In the genomic region with DNA sequence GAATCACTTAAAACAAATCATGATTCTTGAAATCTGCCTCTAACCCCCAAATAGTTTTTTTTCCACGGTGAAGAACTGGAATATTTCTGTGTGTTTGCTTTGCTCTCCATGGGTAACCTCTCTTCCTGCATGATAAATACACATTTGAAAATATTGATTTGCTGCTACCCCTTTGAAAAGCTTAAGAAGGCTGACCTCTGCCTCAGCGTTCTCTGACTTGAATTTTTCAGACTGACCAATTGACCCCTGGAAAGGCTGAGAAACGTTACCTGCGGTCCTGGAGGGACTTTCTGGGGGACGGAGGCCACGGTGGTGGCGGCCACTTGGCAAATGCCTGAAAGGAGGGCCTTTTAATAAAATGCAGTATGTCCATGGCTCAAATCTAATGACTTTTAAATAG, we compare ENCODE assay signal across 28 cellular contexts.
"Had no signal": no experiment of that assay in that cellular context is flagged by ENCODE, and none has a peak within 500 bp of the region (broad histone marks: within the 10 kb centered on the region; RNA-seq: fewer than 3 reads in every experiment).

No MANE protein-coding gene starts in this region.

- DNase-seq: activated B cell treated with CpG ODN at 0.5 μM for 24 hours; activated CD4-positive, alpha-beta memory T cell treated with anti-CD3 and anti-CD28 coated beads for 36 hours; activated CD4-positive, alpha-beta T cell treated with anti-CD3 and anti-CD28 coated beads for 4 hours; activated CD4-positive, alpha-beta T cell treated with anti-CD3 and anti-CD28 coated beads, Interleukin-2, amount 10 ng/mL, durations not matched to agents 24 days and 14 days; activated CD4-positive, alpha-beta T cell treated with anti-CD3 and anti-CD28 coated beads, Interleukin-2, amount 50 U/mL, for 1 hour; activated CD4-positive, alpha-beta T cell treated with anti-CD3 and anti-CD28 coated beads, Interleukin-2, amount 50 U/mL, for 4 hours; activated CD4-positive, CD25-positive, alpha-beta regulatory T cell treated with anti-CD3 and anti-CD28 coated beads, Interleukin-2, amount 50 U/mL, for 72 hours; activated CD8-positive, alpha-beta memory T cell treated with anti-CD3 and anti-CD28 coated beads, Interleukin-2, amount 50 U/mL, for 4 hours; activated CD8-positive, alpha-beta T cell treated with anti-CD3 and anti-CD28 coated beads for 36 hours; activated effector memory CD4-positive, alpha-beta T cell treated with anti-CD3 and anti-CD28 coated beads, Interleukin-2, amount 50 U/mL, for 16 hours; activated gamma-delta T cell treated with Interleukin-2 at 50 U/mL for 16 hours; activated naive CD4-positive, alpha-beta T cell; activated naive CD4-positive, alpha-beta T cell treated with anti-CD3 and anti-CD28 coated beads for 36 hours; activated naive CD4-positive, alpha-beta T cell treated with anti-CD3 and anti-CD28 coated beads, Interleukin-2, amount 50 U/mL, for 16 hours; activated naive CD8-positive, alpha-beta T cell treated with anti-CD3 and anti-CD28 coated beads for 36 hours; activated T-cell treated with anti-CD3 and anti-CD28 coated beads for 4 hours; activated T-cell treated with anti-CD3 and anti-CD28 coated beads, Interleukin-2, amount 50 U/mL, for 1 hour; activated T-cell treated with anti-CD3 and anti-CD28 coated beads, Interleukin-2, amount 50 U/mL, for 4 hours; activated T-cell treated with anti-CD3 and anti-CD28 coated beads, Interleukin-2, amount 50 U/mL, for 72 hours; adrenal gland; amniotic stem cell; aorta; body of pancreas; brain microvascular endothelial cell; central memory CD4-positive, alpha-beta T cell; T-helper 1 cell; T-helper 2 cell; T-helper 9 cell had no signal
